8 cellular contexts compared by ENCODE assay signal in the genomic region with DNA sequence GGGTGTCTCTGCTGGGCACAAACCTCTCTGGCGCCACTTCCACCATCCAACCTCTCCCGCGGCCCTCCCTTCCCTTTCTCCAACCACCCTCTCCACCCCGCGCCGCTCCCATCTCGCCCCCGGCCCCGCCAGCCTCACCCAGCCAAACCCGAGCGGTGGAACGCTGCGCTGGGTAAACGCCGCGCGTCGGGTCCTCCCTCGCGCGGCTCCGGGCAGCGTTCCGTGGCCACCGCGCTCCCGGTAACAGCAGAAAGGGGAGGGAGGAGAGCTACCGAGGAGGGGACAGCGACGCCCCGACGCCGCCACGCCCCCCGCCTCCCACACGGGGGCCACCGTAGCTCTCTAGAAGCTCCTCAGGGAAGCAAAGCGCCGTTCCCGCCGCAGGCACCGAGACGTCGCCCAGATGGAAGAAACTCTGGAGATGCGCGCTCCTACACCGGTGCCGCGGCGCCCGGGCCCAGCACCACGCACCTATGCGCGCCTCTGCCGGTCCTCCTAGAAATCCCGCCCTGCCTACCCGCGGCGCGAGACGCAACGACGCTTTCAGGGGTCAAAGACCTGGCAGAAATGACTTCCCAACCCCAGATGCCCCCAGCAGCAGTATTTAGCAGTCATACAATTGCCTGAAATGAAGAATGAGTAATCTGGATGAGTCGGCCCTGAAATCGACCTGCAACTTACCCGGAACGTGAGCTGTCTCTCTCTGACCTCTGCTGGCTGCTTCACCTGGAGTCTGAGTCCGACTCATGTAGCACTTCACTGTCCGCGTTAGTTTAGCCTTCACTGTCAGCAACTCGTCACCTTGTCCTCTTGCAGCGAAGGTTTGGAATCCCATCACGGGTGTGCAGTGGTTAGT. TPM values are rescaled to one million over a fixed set of nuclear protein-coding genes. Genes with fewer than 3 reads are reported as not detected.
DNase-seq lines count a peak whose midpoint lies in the region; ATAC-seq, FAIRE-seq and TF ChIP-seq lines count a peak whose summit lies in the region.

A gene with protein sequence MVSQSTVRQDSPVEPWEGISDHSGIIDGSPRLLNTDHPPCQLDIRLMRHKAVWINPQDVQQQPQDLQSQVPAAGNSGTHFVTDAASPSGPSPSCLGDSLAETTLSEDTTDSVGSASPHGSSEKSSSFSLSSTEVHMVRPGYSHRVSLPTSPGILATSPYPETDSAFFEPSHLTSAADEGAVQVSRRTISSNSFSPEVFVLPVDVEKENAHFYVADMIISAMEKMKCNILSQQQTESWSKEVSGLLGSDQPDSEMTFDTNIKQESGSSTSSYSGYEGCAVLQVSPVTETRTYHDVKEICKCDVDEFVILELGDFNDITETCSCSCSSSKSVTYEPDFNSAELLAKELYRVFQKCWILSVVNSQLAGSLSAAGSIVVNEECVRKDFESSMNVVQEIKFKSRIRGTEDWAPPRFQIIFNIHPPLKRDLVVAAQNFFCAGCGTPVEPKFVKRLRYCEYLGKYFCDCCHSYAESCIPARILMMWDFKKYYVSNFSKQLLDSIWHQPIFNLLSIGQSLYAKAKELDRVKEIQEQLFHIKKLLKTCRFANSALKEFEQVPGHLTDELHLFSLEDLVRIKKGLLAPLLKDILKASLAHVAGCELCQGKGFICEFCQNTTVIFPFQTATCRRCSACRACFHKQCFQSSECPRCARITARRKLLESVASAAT (minus strand): TSS at position 257 of the 856 bp plus-strand sequence. CDS start 14,777 bp downstream, outside the sequence.

- H3K4me3 ChIP-seq in GM12865 (ENCODE audit: low read depth, low read length) (peak within 1 kb of the TSS; percentile 57), RWPE2 (ENCODE audit: severe bottlenecking) (peak within 1 kb of the TSS; percentile 28), bronchial epithelial cell (ENCODE audit: low read depth, low read length) (no peak within 1 kb of the TSS)

- DNase-seq in GM12865 (ENCODE audit: low read depth) (peak; percentile 72), RWPE2 (ENCODE audit: low spot score) (peak; percentile 58), bronchial epithelial cell (ENCODE audit: low read depth) (peak; percentile 59), left colon (peak; percentile 75 to 78), GM19240 (ENCODE audit: insufficient read length, low spot score) (no peak)
- DNase-seq in stimulated activated CD4-positive, alpha-beta T cell treated with anti-CD3 and anti-CD28 coated beads, Interleukin-2, amount 100 ng/mL, for 48 hours, result peak; percentile 11 to 24

- no peak for TF ChIP-seq CTCF in GM12865 (IDR thresholded peaks at IDR 0.05; ENCODE audit: insufficient read depth, low read depth, low read length, missing control alignments)
- peak; percentile 44 for TF ChIP-seq CTCF in RWPE2 (IDR thresholded peaks at IDR 0.05; ENCODE audit: poor library complexity, severe bottlenecking)
- no peak for TF ChIP-seq CTCF in bronchial epithelial cell (IDR thresholded peaks at IDR 0.05; ENCODE audit: insufficient read depth, low read length, severe bottlenecking)

- no peaks in the 10 kb centered on the region for H3K9me3 ChIP-seq in RWPE2 (ENCODE audit: severe bottlenecking)

- intact Hi-C loops in left colon (cut with DNase I, micrococcal nuclease), result no loop called here

- H3K36me3 ChIP-seq in RWPE2 (ENCODE audit: low read depth) (no peaks in the 10 kb centered on the region), bronchial epithelial cell (ENCODE audit: control insufficient read depth, insufficient read depth, low read length) (no peaks in the 10 kb centered on the region)

- H3K27me3 ChIP-seq in RWPE2 (ENCODE audit: insufficient read depth, poor library complexity, severe bottlenecking) (no peaks in the 10 kb centered on the region), bronchial epithelial cell (ENCODE audit: control insufficient read depth, insufficient read depth, low read length) (peaks cover 12% of the 10 kb centered on the region)

- H3K4me1 ChIP-seq in RWPE2 (ENCODE audit: insufficient read depth, poor library complexity, severe bottlenecking), result peaks cover 15% of the 10 kb centered on the region

- peak; percentile 36 for ATAC-seq in HG02840 (IDR thresholded peaks at IDR 0.05; ENCODE audit: low FRiP score, unreplicated experiment)
- ATAC-seq in RWPE2 (ENCODE audit: low read depth), result peak; percentile 79
- peak; percentile 69 for ATAC-seq in left colon
- no peak for ATAC-seq in GM18519 (IDR thresholded peaks at IDR 0.05; ENCODE audit: low FRiP score, unreplicated experiment)

- FAIRE-seq in bronchial epithelial cell (lab: Jason Lieb, UNC), result no peak

- H3K27ac ChIP-seq in RWPE2 (ENCODE audit: poor library complexity, severe bottlenecking), result no peak within 1 kb of the TSS

RNA-seq across cellular contexts. Expression of the gene that starts here (rescaled TPM):
- total RNA-seq in bronchial epithelial cell (under 0.01 TPM in 1 of 2 replicates, not detected in the other), left colon (10 to 100 TPM; 14.9 to 28.4 TPM)

Comparison
In these comparisons a context has a peak if more than half of its experiments do, and no peak if none do; other contexts are left out.
1. RNA of the gene that starts here (total RNA-seq): 14.9 to 28.4 TPM in left colon; under 0.01 TPM in bronchial epithelial cell; every median in the first group is over 10 times any median in the second.
2. Peak in DNase-seq in bronchial epithelial cell; RNA of the gene not detected or under 1 TPM.